ENCODE assay signal across 3 cellular contexts in genomic region chr4:183152232-183152631, GRCh38.
TF ChIP-seq lines count a peak whose summit lies in the region.

No MANE protein-coding gene starts in this region.

TF ChIP-seq in WTC11, 78 proteins besides CTCF, POLR2A, EP300 and RAD21:
- TF ChIP-seq ZNF121 (CRISPR knock-in tag; IDR thresholded peaks at IDR 0.05): peak; percentile 39; the same call in 1 of the 2 replicates

TF ChIP-seq in K562, 482 proteins besides CTCF, POLR2A, EP300 and RAD21:
- TF ChIP-seq ZNF121 (CRISPR knock-in tag; conservative IDR thresholded peaks at IDR 0.05): peak; percentile 68

TF ChIP-seq in HepG2, 621 proteins besides CTCF, POLR2A, EP300 and RAD21:
- TF ChIP-seq ZNF770 (CRISPR knock-in tag; IDR thresholded peaks at IDR 0.05): peak; percentile 30; the same call in 1 of the 2 replicates
- peak; percentile 66 for TF ChIP-seq ZNF121 (CRISPR knock-in tag; IDR thresholded peaks at IDR 0.05)
